ENCODE assay signal across 13 cellular contexts in genomic region chr2:36528274-36528673, GRCh38.
DNase-seq lines count a peak whose midpoint lies in the region; ATAC-seq, FAIRE-seq and TF ChIP-seq lines count a peak whose summit lies in the region.
"Had no signal": no experiment of that assay in that cellular context is flagged by ENCODE, and none has a peak within 500 bp of the region (broad histone marks: within the 10 kb centered on the region; RNA-seq: fewer than 3 reads in every experiment).

No MANE protein-coding gene starts in this region.

- no peak for TF ChIP-seq POLR2A in Peyer's patch (IDR thresholded peaks at IDR 0.05)
- TF ChIP-seq POLR2A in testis (IDR thresholded peaks at IDR 0.05), result no peak
- no peak for TF ChIP-seq POLR2A in stomach (IDR thresholded peaks at IDR 0.05)

- no peaks in the 10 kb centered on the region for H3K36me3 Mint-ChIP-seq in T-helper 2 cell treated with Interferon-gamma antibody and Interleukin-4, amounts not matched to agents 5 μg/mL and 100 μg/mL, for 36 hours (ENCODE audit: low read depth)

- H3K27ac ChIP-seq in Peyer's patch (no peak overlapping the region), testis (no peak overlapping the region), stomach (no peak overlapping the region)

- peaks cover 0 to 10% (median 0%) of the 10 kb centered on the region in 3 donors for H3K36me3 ChIP-seq in Peyer's patch
- no peaks in the 10 kb centered on the region for H3K36me3 ChIP-seq in testis (ENCODE audit: low read depth, missing control alignments)
- peaks cover 0 to 26% (median 12%) of the 10 kb centered on the region in 4 donors for H3K36me3 ChIP-seq in stomach

- intact Hi-C loops in testis (cut with DNase I; ENCODE audit: low total_unique reads), result no loop called here
- intact Hi-C loops in stomach (cut with DNase I; ENCODE audit: low total_unique reads), result no loop called here

- H3K4me3 ChIP-seq in Peyer's patch (no peak overlapping the region), testis (no peak overlapping the region), stomach (no peak overlapping the region)

- H3K4me3 Mint-ChIP-seq in T-helper 2 cell treated with Interferon-gamma antibody and Interleukin-4, amounts not matched to agents 5 μg/mL and 100 μg/mL, for 36 hours, result no peak overlapping the region
- H3K4me3 Mint-ChIP-seq: B cell had no signal

- H3K4me1 ChIP-seq in Peyer's patch (no peaks in the 10 kb centered on the region), testis (peaks cover 2% of the 10 kb centered on the region), stomach (peaks cover 0 to 11% (median 0%) of the 10 kb centered on the region in 4 donors)

- H3K27me3 ChIP-seq in Peyer's patch, result no peaks in the 10 kb centered on the region
- H3K27me3 ChIP-seq in testis, result no peaks in the 10 kb centered on the region
- H3K27me3 ChIP-seq in stomach, result no peaks in the 10 kb centered on the region

- peaks cover 8% of the 10 kb centered on the region for H3K4me1 Mint-ChIP-seq in T-helper 2 cell treated with Interferon-gamma antibody and Interleukin-4, amounts not matched to agents 5 μg/mL and 100 μg/mL, for 36 hours (ENCODE audit: low read depth)

- peak overlapping the region; percentile 50 for H3K27ac Mint-ChIP-seq in T-helper 2 cell treated with Interferon-gamma antibody and Interleukin-4, amounts not matched to agents 5 μg/mL and 100 μg/mL, for 36 hours
- H3K27ac Mint-ChIP-seq: B cell had no signal

- 75 to 81% methylated on average over 4 of the region's 4 CpGs for WGBS in testis, 2 donors
- WGBS in stomach, 5 donors, result 80 to 87% (median 83%) methylated on average over 4 of the region's 4 CpGs

- no peak for TF ChIP-seq EP300 in stomach (IDR thresholded peaks at IDR 0.05)

- no peaks in the 10 kb centered on the region for H3K9me3 ChIP-seq in Peyer's patch
- H3K9me3 ChIP-seq in testis, result no peaks in the 10 kb centered on the region
- H3K9me3 ChIP-seq in stomach, result no peaks in the 10 kb centered on the region

- DNase-seq in GM18507 (ENCODE audit: extremely low spot score, insufficient read length, low read depth) (no peak), Peyer's patch (no peak), testis (no peak), stomach (no peak), NCI-H510A treated with DMSO at 0.1 percent for 48 hours (lab: John Stamatoyannopoulos, UW) (no peak)
- no peak for DNase-seq in T-helper 2 cell treated with Interferon-gamma antibody and Interleukin-4, amounts not matched to agents 5 μg/mL and 100 μg/mL, for 36 hours (ENCODE audit: low spot score)
- DNase-seq: activated CD4-positive, CD25-positive, alpha-beta regulatory T cell; mammary epithelial cell; NCI-H2081 treated with DMSO at 0.1 percent for 48 hours had no signal

- no peak for TF ChIP-seq CTCF in Peyer's patch (IDR thresholded peaks at IDR 0.05)
- no peak for TF ChIP-seq CTCF in testis (IDR thresholded peaks at IDR 0.05)
- no peak for TF ChIP-seq CTCF in stomach (IDR thresholded peaks at IDR 0.05)

- no peaks in the 10 kb centered on the region for H3K27me3 Mint-ChIP-seq in T-helper 2 cell treated with Interferon-gamma antibody and Interleukin-4, amounts not matched to agents 5 μg/mL and 100 μg/mL, for 36 hours (ENCODE audit: low read depth)
- H3K27me3 Mint-ChIP-seq: B cell had no signal

- no peaks in the 10 kb centered on the region for H3K9me3 Mint-ChIP-seq in T-helper 2 cell treated with Interferon-gamma antibody and Interleukin-4, amounts not matched to agents 5 μg/mL and 100 μg/mL, for 36 hours

- FAIRE-seq in GM18507 (lab: Jason Lieb, UNC), result peak; percentile 56
- FAIRE-seq: colon had no signal

- ATAC-seq in GM21390 (IDR thresholded peaks at IDR 0.05; ENCODE audit: unreplicated experiment) (peak; percentile 76), HG02981 (IDR thresholded peaks at IDR 0.05; ENCODE audit: unreplicated experiment) (peak; percentile 74)
